In genomic region chr10:86954681-86955500, GRCh38 we compare ENCODE assay signal across 14 cellular contexts. TPM values are rescaled to one million over a fixed set of nuclear protein-coding genes. Genes with fewer than 3 reads are reported as not detected.
DNase-seq lines count a peak whose midpoint lies in the region; ATAC-seq and TF ChIP-seq lines count a peak whose summit lies in the region.
"Had no signal": no experiment of that assay in that cellular context is flagged by ENCODE, and none has a peak within 500 bp of the region (broad histone marks: within the 10 kb centered on the region; RNA-seq: fewer than 3 reads in every experiment).

No MANE protein-coding gene starts in this region.

- H3K4me3 Mint-ChIP-seq in activated T-cell treated with anti-CD3 and anti-CD28 coated beads, Interleukin-2, amount 50 U/mL, for 4 hours, result no peak overlapping the region
- H3K4me3 Mint-ChIP-seq: activated B cell treated with CpG ODN at 0.5 μM for 24 hours; effector memory CD8-positive, alpha-beta T cell had no signal

- no peak overlapping the region for H3K27ac Mint-ChIP-seq in activated naive CD4-positive, alpha-beta T cell treated with anti-CD3 and anti-CD28 coated beads, Interleukin-2, amount 50 U/mL, for 72 hours
- H3K27ac Mint-ChIP-seq: activated B cell treated with CpG ODN at 0.5 μM for 24 hours; effector memory CD8-positive, alpha-beta T cell had no signal

- peak overlapping the region; percentile 82 for H3K18ac ChIP-seq in neuronal stem cell (ENCODE audit: low read length)

- ATAC-seq in Right ventricle myocardium superior (ENCODE audit: poor library complexity), result no peak
- no peak for ATAC-seq in activated T-cell treated with anti-CD3 and anti-CD28 coated beads, Interleukin-2, amount 50 U/mL, for 4 hours
- ATAC-seq in activated naive CD4-positive, alpha-beta T cell treated with anti-CD3 and anti-CD28 coated beads, Interleukin-2, amount 50 U/mL, for 72 hours, result no peak
- ATAC-seq: effector memory CD8-positive, alpha-beta T cell; PC-3 had no signal

- DNase-seq in Right ventricle myocardium superior (peak; percentile 34), cardiac septum (ENCODE audit: low spot score) (no peak), left ventricle myocardium inferior (no peak), neuronal stem cell (ENCODE audit: low spot score) (no peak), uterus (no peak), HuH-7 (ENCODE audit: low spot score) (no peak)
- DNase-seq in activated T-cell treated with anti-CD3 and anti-CD28 coated beads, Interleukin-2, amount 50 U/mL, for 4 hours, result no peak
- DNase-seq in activated naive CD4-positive, alpha-beta T cell treated with anti-CD3 and anti-CD28 coated beads, Interleukin-2, amount 50 U/mL, for 72 hours (ENCODE audit: low spot score in 2 of 2), result no peak
- DNase-seq: activated B cell treated with CpG ODN at 0.5 μM for 24 hours; activated gamma-delta T cell; DMS79 treated with DMSO at 0.1 percent for 48 hours; effector memory CD8-positive, alpha-beta T cell; NCI-H2081 treated with DMSO at 0.1 percent for 48 hours; PC-3 had no signal

- peaks cover 11% of the 10 kb centered on the region for H3K4me1 Mint-ChIP-seq in activated T-cell treated with anti-CD3 and anti-CD28 coated beads, Interleukin-2, amount 50 U/mL, for 4 hours (ENCODE audit: low read depth)
- H3K4me1 Mint-ChIP-seq: activated B cell treated with CpG ODN at 0.5 μM for 24 hours had no signal

- no peak overlapping the region for H3K14ac ChIP-seq in neuronal stem cell (ENCODE audit: low read length)

- peak overlapping the region; percentile 70 for H3K4ac ChIP-seq in neuronal stem cell (ENCODE audit: low read length)

- H3K4me1 ChIP-seq in left ventricle myocardium inferior (peaks cover 100% of the 10 kb centered on the region), neuronal stem cell (ENCODE audit: control insufficient read depth in 2 of 2, insufficient read depth in 1 of 2, low read depth in 1 of 2, low read length in 2 of 2) (peaks cover 42 to 54% of the 10 kb centered on the region in 2 donors), uterus (peaks cover 4 to 10% of the 10 kb centered on the region in 2 donors)

- H4K8ac ChIP-seq in neuronal stem cell (ENCODE audit: low read depth, low read length), result no peak overlapping the region

- peaks cover 13% of the 10 kb centered on the region for H3K9me3 ChIP-seq in left ventricle myocardium inferior (replicated peaks)
- peaks cover 8 to 10% of the 10 kb centered on the region in 2 donors for H3K9me3 ChIP-seq in neuronal stem cell (replicated peaks in 1 of 2; ENCODE audit: control insufficient read depth in 2 of 2, insufficient read depth in 1 of 2, low read depth in 1 of 2, low read length in 2 of 2)
- no peaks in the 10 kb centered on the region for H3K9me3 ChIP-seq in uterus

- H3K4me3 ChIP-seq in left ventricle myocardium inferior (peak overlapping the region; percentile 68), neuronal stem cell (ENCODE audit: low read length in 2 of 2) (peak overlapping the region in 1 of 2 donors; percentile 16), uterus (peak overlapping the region in 1 of 2 donors; percentile 26)

- H2AK5ac ChIP-seq in neuronal stem cell (ENCODE audit: low read depth, low read length), result peak overlapping the region; percentile 74

- H3K27ac ChIP-seq in left ventricle myocardium inferior (replicated peaks), result peak overlapping the region; percentile 88
- H3K27ac ChIP-seq in neuronal stem cell (replicated peaks; ENCODE audit: low read length), result no peak overlapping the region
- peak overlapping the region; percentile 76 to 82 for H3K27ac ChIP-seq in uterus

- H3K36me3 Mint-ChIP-seq in activated T-cell treated with anti-CD3 and anti-CD28 coated beads, Interleukin-2, amount 50 U/mL, for 4 hours (ENCODE audit: insufficient read depth), result peaks cover 2% of the 10 kb centered on the region
- H3K36me3 Mint-ChIP-seq in activated naive CD4-positive, alpha-beta T cell treated with anti-CD3 and anti-CD28 coated beads, Interleukin-2, amount 50 U/mL, for 72 hours, result peaks cover 10 to 12% of the 10 kb centered on the region in 2 donors

- peak overlapping the region; percentile 47 for H2BK15ac ChIP-seq in neuronal stem cell (ENCODE audit: low read length)

- no peak for TF ChIP-seq POLR2A in uterus (IDR thresholded peaks at IDR 0.05)

- WGBS in neuronal stem cell (ENCODE audit: extremely low coverage in 2 of 2, insufficient read length in 2 of 2, insufficient replicate concordance in 1 of 2), 2 donors, result no CpG with 5 or more reads among the region's 13 CpGs

- H3K79me1 ChIP-seq in neuronal stem cell (ENCODE audit: low read depth, low read length), result no peaks in the 10 kb centered on the region

- H2BK120ac ChIP-seq in neuronal stem cell (ENCODE audit: low read depth, low read length), result no peak overlapping the region

- no peaks in the 10 kb centered on the region for H3K27me3 ChIP-seq in left ventricle myocardium inferior (ENCODE audit: low read depth)
- no peaks in the 10 kb centered on the region for H3K27me3 ChIP-seq in neuronal stem cell (ENCODE audit: control insufficient read depth in 3 of 3, insufficient read depth in 3 of 3, low read depth in 1 of 3, low read length in 3 of 3)
- H3K27me3 ChIP-seq in uterus, result no peaks in the 10 kb centered on the region

- no peak for TF ChIP-seq CTCF in left ventricle myocardium inferior (IDR thresholded peaks at IDR 0.05; ENCODE audit: borderline replicate concordance)
- TF ChIP-seq CTCF in uterus (IDR thresholded peaks at IDR 0.05), result no peak

- peak overlapping the region; percentile 83 for H2AFZ ChIP-seq in neuronal stem cell (ENCODE audit: low read length)

- no peak overlapping the region for H2BK12ac ChIP-seq in neuronal stem cell (ENCODE audit: low read length)

- no peak overlapping the region for H3K23ac ChIP-seq in neuronal stem cell (ENCODE audit: low read depth, low read length, poor library complexity)

- peaks cover 12% of the 10 kb centered on the region for H3K9me3 Mint-ChIP-seq in activated T-cell treated with anti-CD3 and anti-CD28 coated beads, Interleukin-2, amount 50 U/mL, for 4 hours
- H3K9me3 Mint-ChIP-seq in activated naive CD4-positive, alpha-beta T cell treated with anti-CD3 and anti-CD28 coated beads, Interleukin-2, amount 50 U/mL, for 72 hours, result peaks cover 8 to 9% of the 10 kb centered on the region in 2 donors

- H4K91ac ChIP-seq in neuronal stem cell (ENCODE audit: low read depth, low read length, poor library complexity), result peak overlapping the region; percentile 1

- H3K4me2 ChIP-seq in neuronal stem cell (ENCODE audit: insufficient read depth, low read length, poor library complexity, severe bottlenecking), result no peak overlapping the region

- no peak overlapping the region for H3K9ac ChIP-seq in neuronal stem cell (ENCODE audit: low read depth, low read length, poor library complexity)

- H3K36me3 ChIP-seq in left ventricle myocardium inferior (peaks cover 6% of the 10 kb centered on the region), neuronal stem cell (replicated peaks in 1 of 2; ENCODE audit: control insufficient read depth in 2 of 2, insufficient read depth in 2 of 2, low read length in 2 of 2) (no peaks in the 10 kb centered on the region), uterus (no peaks in the 10 kb centered on the region)

- no peaks in the 10 kb centered on the region for H3K27me3 Mint-ChIP-seq in activated T-cell treated with anti-CD3 and anti-CD28 coated beads, Interleukin-2, amount 50 U/mL, for 4 hours (ENCODE audit: low read depth)
- H3K27me3 Mint-ChIP-seq: activated B cell treated with CpG ODN at 0.5 μM for 24 hours; effector memory CD8-positive, alpha-beta T cell had no signal

- H2BK5ac ChIP-seq in neuronal stem cell (ENCODE audit: low read length), result no peak overlapping the region

- intact Hi-C loops in Right ventricle myocardium superior (cut with DNase I), result no loop called here
- intact Hi-C loops in cardiac septum (cut with DNase I), result no loop called here
- intact Hi-C loops in left ventricle myocardium inferior (cut with micrococcal nuclease), result no loop called here
- intact Hi-C loops in uterus (cut with DNase I; ENCODE audit: low total_unique reads), result no loop called here

RNA-seq across cellular contexts. Expression of gene MMRN2, which starts 2.5 kb away (rescaled TPM):
- total RNA-seq in Right ventricle myocardium superior, result 33.5 TPM
- total RNA-seq in cardiac septum, result 28.0 TPM
- total RNA-seq in left ventricle myocardium inferior, result 32.1 TPM
- 0.52 TPM for polyA plus RNA-seq in neuronal stem cell (2013, experiment 1 of 2)
- 0.40 TPM for polyA plus RNA-seq in neuronal stem cell (2013, experiment 2 of 2)
- total RNA-seq in uterus, result 100 to 1,000 TPM in 1 of 4 donors, 10 to 100 TPM in 3; 45.0 to 133 (median 74.2) TPM
- total RNA-seq in activated T-cell treated with anti-CD3 and anti-CD28 coated beads, Interleukin-2, amount 50 U/mL, for 4 hours, result under 1 TPM in 1 of 3 donors, not detected in 2; 0.18 TPM
- not detected for total RNA-seq in activated naive CD4-positive, alpha-beta T cell treated with anti-CD3 and anti-CD28 coated beads, Interleukin-2, amount 50 U/mL, for 72 hours

RNA-seq across cellular contexts. Expression of gene SNCG, which starts 3.5 kb away (rescaled TPM):
- total RNA-seq in Right ventricle myocardium superior (23.5 TPM), cardiac septum (9.3 TPM), left ventricle myocardium inferior (14.7 TPM), uterus (10 to 100 TPM in 3 of 4 donors, 1 to 10 TPM in 1; 5.5 to 68.6 (median 36.2) TPM)
- polyA plus RNA-seq in neuronal stem cell (2013, experiment 1 of 2), result 0.21 TPM
- polyA plus RNA-seq in neuronal stem cell (2013, experiment 2 of 2), result 0.29 TPM
- under 1 TPM in 1 of 3 donors, not detected in 2; 0.63 TPM for total RNA-seq in activated T-cell treated with anti-CD3 and anti-CD28 coated beads, Interleukin-2, amount 50 U/mL, for 4 hours
- 1 to 10 TPM in 1 of 2 donors, not detected in 1; 1.7 TPM for total RNA-seq in activated naive CD4-positive, alpha-beta T cell treated with anti-CD3 and anti-CD28 coated beads, Interleukin-2, amount 50 U/mL, for 72 hours
- total RNA-seq: activated B cell treated with CpG ODN at 0.5 μM for 24 hours had no signal

RNA-seq across cellular contexts. Expression of gene ADIRF, which starts 13.4 kb away (rescaled TPM):
- total RNA-seq in Right ventricle myocardium superior (43.2 TPM), cardiac septum (33.0 TPM), left ventricle myocardium inferior (41.1 TPM), uterus (100 to 1,000 TPM in 3 of 4 donors, 1 to 10 TPM in 1; 8.5 to 368 (median 275) TPM)
- polyA plus RNA-seq in neuronal stem cell (2013, experiment 1 of 2), result 0.18 TPM
- 0.29 TPM for polyA plus RNA-seq in neuronal stem cell (2013, experiment 2 of 2)
- under 1 TPM in 1 of 3 donors, not detected in 2; 0.48 TPM for total RNA-seq in activated T-cell treated with anti-CD3 and anti-CD28 coated beads, Interleukin-2, amount 50 U/mL, for 4 hours
- not detected for total RNA-seq in activated naive CD4-positive, alpha-beta T cell treated with anti-CD3 and anti-CD28 coated beads, Interleukin-2, amount 50 U/mL, for 72 hours

Comparison
In these comparisons a context has a peak if more than half of its experiments do, and no peak if none do; other contexts are left out.
1. RNA of gene MMRN2, which starts 2.5 kb away (total RNA-seq): 45.0 to 133 TPM in uterus, 33.5 TPM in Right ventricle myocardium superior (single experiment), 32.1 TPM in left ventricle myocardium inferior (single experiment) and 28.0 TPM in cardiac septum (single experiment); not detected in activated naive CD4-positive, alpha-beta T cell treated with anti-CD3 and anti-CD28 coated beads, Interleukin-2, amount 50 U/mL, for 72 hours and 0.18 TPM in activated T-cell treated with anti-CD3 and anti-CD28 coated beads, Interleukin-2, amount 50 U/mL, for 4 hours; every median in the first group is over 10 times any median in the second.
2. RNA of gene ADIRF, which starts 13.4 kb away (total RNA-seq): 8.5 to 368 TPM in uterus, 43.2 TPM in Right ventricle myocardium superior (single experiment), 41.1 TPM in left ventricle myocardium inferior (single experiment) and 33.0 TPM in cardiac septum (single experiment); not detected in activated naive CD4-positive, alpha-beta T cell treated with anti-CD3 and anti-CD28 coated beads, Interleukin-2, amount 50 U/mL, for 72 hours and 0.48 TPM in activated T-cell treated with anti-CD3 and anti-CD28 coated beads, Interleukin-2, amount 50 U/mL, for 4 hours; every median in the first group is over 4 times any median in the second.